In the genomic region with DNA sequence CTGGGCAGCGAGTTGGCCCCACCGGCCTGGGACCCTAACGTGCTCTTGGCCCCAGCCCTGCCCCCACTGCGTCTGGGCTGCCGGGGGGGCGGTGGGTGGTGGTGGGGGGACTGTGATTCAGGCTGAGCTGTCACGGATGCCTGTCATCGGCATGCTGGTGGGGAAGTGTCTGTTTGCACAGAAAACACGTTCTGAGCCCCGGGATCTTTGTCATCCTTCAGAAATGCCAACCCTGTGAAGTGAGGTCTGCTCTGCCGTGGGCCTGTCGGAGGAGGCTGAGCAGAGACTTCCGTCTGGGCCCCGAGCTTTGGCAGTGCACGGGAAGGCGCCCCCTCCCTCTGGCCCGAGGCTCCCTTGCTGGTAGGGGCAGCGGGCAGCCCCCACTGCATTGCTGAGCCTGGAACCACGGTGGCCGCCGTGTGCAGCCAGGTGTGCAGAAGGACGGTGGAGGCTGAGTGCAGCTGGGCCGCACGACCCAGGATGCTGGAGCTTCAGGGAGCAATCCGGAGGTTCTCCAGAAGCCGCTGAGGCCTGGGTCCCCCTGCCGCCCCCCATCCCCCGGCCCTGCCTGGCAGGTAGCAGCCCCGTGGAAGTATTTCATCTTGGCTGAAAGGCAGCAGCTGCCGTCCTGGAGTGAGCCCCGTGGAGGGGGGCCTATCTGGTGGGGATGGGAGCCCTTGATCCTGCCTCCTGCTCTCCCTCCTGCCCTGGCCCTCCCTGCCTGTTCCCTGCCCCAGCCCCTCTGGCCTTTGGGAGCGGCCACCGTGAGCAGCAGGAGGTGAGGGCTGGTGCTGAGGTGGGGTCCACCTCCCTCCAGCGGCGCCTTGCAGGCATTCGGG, we compare ENCODE assay signal across 1 cellular context.
TF ChIP-seq lines count a peak whose summit lies in the region.

No MANE protein-coding gene starts in this region.

TF ChIP-seq in GM23338, 12 proteins besides CTCF, POLR2A, EP300 and RAD21 (continued from another document):
- TF ChIP-seq ZNF462 (CRISPR knock-in tag; IDR thresholded peaks at IDR 0.05) (no peak), ETS1 (IDR thresholded peaks at IDR 0.05) (no peak), NANOG (IDR thresholded peaks at IDR 0.05; ENCODE audit: borderline replicate concordance) (no peak), STAT1 (IDR thresholded peaks at IDR 0.05; ENCODE audit: unreplicated experiment) (no peak), EZH2 (IDR thresholded peaks at IDR 0.05; ENCODE audit: low read depth, unreplicated experiment) (no peak), ZNF114 (CRISPR knock-in tag; IDR thresholded peaks at IDR 0.05) (no peak), EZH2phosphoT487 (IDR thresholded peaks at IDR 0.05; ENCODE audit: unreplicated experiment) (no peak), CREB1 (CRISPR knock-in tag; IDR thresholded peaks at IDR 0.05; ENCODE audit: low read depth) (no peak), REST (IDR thresholded peaks at IDR 0.05; ENCODE audit: unreplicated experiment) (no peak)
